Comparison of ENCODE assay signal across 28 cellular contexts in the genomic region with DNA sequence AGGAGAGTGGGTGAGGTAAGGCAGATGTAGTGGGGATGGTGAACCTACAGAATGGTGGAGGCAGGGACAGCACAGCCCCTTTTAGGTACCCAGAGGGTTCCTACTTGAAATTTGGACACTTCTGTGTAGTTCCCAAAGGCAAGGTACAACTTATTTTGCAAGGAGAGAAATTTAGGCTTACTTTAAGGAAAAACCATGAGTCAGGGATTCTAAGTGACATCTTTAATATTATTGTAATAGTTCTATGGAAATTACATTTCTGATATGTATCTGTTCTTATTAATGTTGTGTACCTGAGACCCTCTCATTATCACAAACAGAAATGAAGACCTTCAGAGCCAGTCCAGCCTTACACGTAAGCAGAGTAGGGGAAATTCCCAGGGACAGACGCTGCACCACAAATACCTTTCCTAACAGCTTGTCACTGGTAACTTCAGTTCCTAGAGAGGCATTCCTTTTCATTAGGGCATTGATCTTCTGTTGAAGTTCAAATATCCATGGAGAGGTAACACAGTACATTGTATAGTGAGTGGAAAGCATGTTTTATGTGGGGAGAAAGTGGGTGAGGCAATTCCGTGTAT. TPM values are rescaled to one million over a fixed set of nuclear protein-coding genes. Genes with fewer than 3 reads are reported as not detected.
"Had no signal": no experiment of that assay in that cellular context is flagged by ENCODE, and none has a peak within 500 bp of the region (broad histone marks: within the 10 kb centered on the region; RNA-seq: fewer than 3 reads in every experiment).

No MANE protein-coding gene starts in this region.

- H3K9ac ChIP-seq: neural progenitor cell had no signal

- H3K27ac ChIP-seq: left lung, lower lobe of right lung, neural progenitor cell, neutrophil, ovary, right atrium auricular region, right lobe of liver, tibial nerve, uterus had no signal

- DNase-seq: immature natural killer cell; kidney; left colon; left lung; lower lobe of right lung; mammary epithelial cell; mesendoderm; naive B cell; natural killer cell; nephron progenitor cell; occipital lobe; ovary; right lobe of liver; stimulated activated CD4-positive, alpha-beta T cell treated with anti-CD3 and anti-CD28 coated beads, Interleukin-1b, Interleukin-23, amount 100 ng/mL, for 48 hours; stimulated activated CD4-positive, alpha-beta T cell treated with anti-CD3 and anti-CD28 coated beads, Interleukin-2, amount 100 ng/mL, for 48 hours; stimulated activated CD4-positive, alpha-beta T cell treated with anti-CD3 and anti-CD28 coated beads, Interleukin-4, amount 100 ng/mL, for 4 hours; stimulated activated CD8-positive, alpha-beta memory T cell treated with anti-CD3 and anti-CD28 coated beads, Interleukin-4, amount 100 ng/mL, for 48 hours; stimulated activated naive CD4-positive, alpha-beta T cell treated with Interleukin-2 at 50 U/mL for 16 hours; stimulated activated naive CD8-positive, alpha-beta T cell treated with anti-CD3 and anti-CD28 coated beads, Interleukin-15, amount 100 ng/mL, for 72 hours; substantia nigra; uterus had no signal

- H3K4me3 ChIP-seq: left lung, lower lobe of right lung, neural progenitor cell, ovary, right atrium auricular region, right lobe of liver, smooth muscle cell, tibial nerve, uterus had no signal

- H2AFZ ChIP-seq: neural progenitor cell had no signal

- H3K4me2 ChIP-seq: neural progenitor cell, smooth muscle cell had no signal

- FAIRE-seq: islet of Langerhans, kidney had no signal

- H3K9me3 ChIP-seq: left lung, lower lobe of right lung, neutrophil, ovary, right atrium auricular region, right lobe of liver, tibial nerve, uterus had no signal

- H3K27me3 ChIP-seq: left lung, neural progenitor cell, neutrophil, ovary, right atrium auricular region, right lobe of liver, tibial nerve, uterus had no signal

- H3K4me1 ChIP-seq: lower lobe of right lung, neural progenitor cell, right atrium auricular region, right lobe of liver, tibial nerve, uterus had no signal

- ATAC-seq: left colon; left lung; lower lobe of right lung; natural killer cell; right lobe of liver; stimulated activated memory B cell treated with anti-CD40 and anti-IgM and Interleukin-4, amounts not matched to agents 10 μg/mL and 1 μg/mL and 100 μg/mL, for 72 hours; stimulated activated naive CD8-positive, alpha-beta T cell treated with anti-CD3 and anti-CD28 coated beads, Interleukin-15, amount 100 ng/mL, for 72 hours had no signal

- H3K36me3 ChIP-seq: neural progenitor cell, neutrophil, ovary, uterus had no signal

RNA-seq across cellular contexts. Expression of a gene that starts 7.9 kb away (rescaled TPM):
- polyA plus RNA-seq: immature natural killer cell had no signal
